In the genomic region with DNA sequence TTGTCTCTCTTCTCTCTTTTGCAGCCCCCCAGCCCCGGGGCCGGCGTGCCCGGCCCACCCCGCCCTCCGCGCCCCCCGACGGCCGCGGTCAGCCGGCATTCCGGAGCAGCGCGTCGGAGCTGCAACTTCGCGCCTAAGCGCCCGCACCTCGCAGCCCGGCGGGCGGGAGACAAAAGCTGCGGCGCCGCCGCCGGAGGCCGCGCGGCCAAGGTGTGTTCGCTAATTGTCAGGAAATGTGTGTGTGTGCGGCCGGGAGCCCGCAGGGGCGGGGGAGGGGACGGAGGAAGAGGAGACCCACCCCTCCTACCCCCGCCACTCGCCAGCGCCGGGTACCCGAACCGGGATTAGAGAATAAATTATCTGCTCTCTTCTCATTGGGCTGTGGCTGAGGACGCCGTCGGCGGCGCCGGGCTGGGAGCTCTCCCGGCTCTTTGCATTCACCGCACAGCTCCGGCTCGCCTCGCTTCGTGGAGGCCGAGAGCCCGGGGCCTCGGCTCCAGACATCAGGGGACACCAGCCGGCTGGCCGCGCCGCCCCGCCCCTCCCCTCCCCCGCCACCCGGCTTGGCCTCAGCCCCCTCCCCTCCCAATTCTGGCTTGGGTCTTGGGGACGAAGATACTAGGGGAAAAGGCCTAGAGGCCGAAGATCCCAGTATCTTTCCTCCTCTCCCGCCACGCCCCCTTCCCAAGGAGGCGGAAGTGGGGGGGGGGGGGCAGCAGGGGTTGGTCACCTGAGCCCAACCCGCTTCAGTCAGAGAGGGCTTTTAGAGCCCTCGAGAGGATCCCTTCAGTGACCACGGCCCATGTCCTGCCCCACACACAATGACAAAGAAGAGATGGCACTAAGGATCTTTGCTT, we compare ENCODE assay signal across 9 cellular contexts. TPM values are rescaled to one million over a fixed set of nuclear protein-coding genes. Genes with fewer than 3 reads are reported as not detected.
DNase-seq lines count a peak whose midpoint lies in the region; ATAC-seq, FAIRE-seq and TF ChIP-seq lines count a peak whose summit lies in the region.
"Had no signal": no experiment of that assay in that cellular context is flagged by ENCODE, and none has a peak within 500 bp of the region (broad histone marks: within the 10 kb centered on the region; RNA-seq: fewer than 3 reads in every experiment).

No MANE protein-coding gene starts in this region.

- H3K79me2 ChIP-seq in H1 (ENCODE audit: control insufficient read depth in 1 of 2, insufficient read depth in 2 of 2, low read length in 2 of 2): peaks cover 0 to 11% of the 10 kb centered on the region in 2 experiments; a peak in 2 of 4 replicates

- peaks cover 0 to 2% (median 0%) of the 10 kb centered on the region in 4 experiments; a peak in 2 of 7 replicates for H3K27me3 ChIP-seq in H1 (replicated peaks in 1 of 4; ENCODE audit: control insufficient read depth in 3 of 4, extremely low read depth in 1 of 4, insufficient read depth in 3 of 4, low read length in 3 of 4)

- no peak overlapping the region for H4K5ac ChIP-seq in H1 (ENCODE audit: insufficient read length, low read depth, low read length)

- H3K36me3 ChIP-seq in H1 (ENCODE audit: control insufficient read depth in 2 of 4, insufficient read depth in 4 of 4, low read length in 3 of 4): peaks cover 0 to 7% (median 1%) of the 10 kb centered on the region in 4 experiments; a peak in 1 of 8 replicates

- TF ChIP-seq POLR2A in H1 (IDR thresholded peaks at IDR 0.05; ENCODE audit: control extremely low read depth in 1 of 2, low read depth in 2 of 2, low read length in 2 of 2): no peak; a peak in 1 of 3 replicates

- TF ChIP-seq CTCF in H1 (IDR thresholded peaks at IDR 0.05; ENCODE audit: control extremely low read depth in 1 of 3, insufficient read depth in 1 of 3, low read depth in 1 of 3, low read length in 3 of 3) (no peak), omental fat pad (IDR thresholded peaks at IDR 0.05) (no peak)

- TF ChIP-seq EP300 in H1 (IDR thresholded peaks at IDR 0.05; ENCODE audit: borderline replicate concordance in 1 of 2, low read depth in 2 of 2, low read length in 2 of 2): no peak

- WGBS in H1 (ENCODE audit: extremely low coverage in 1 of 2, insufficient coverage in 1 of 2, insufficient read length in 1 of 2, insufficient replicate concordance in 2 of 2, low coverage in 1 of 2, low lambda C conversion rate in 2 of 2, missing lambda C conversion rate in 1 of 2), 2 experiments: 0% methylated on average over 6 of the region's 74 CpGs; no CpG with 5 or more reads in 1 of the 2 experiments

- TF ChIP-seq RAD21 in H1 (IDR thresholded peaks at IDR 0.05 in 1 of 2, conservative IDR thresholded peaks at IDR 0.05 in 1 of 2; ENCODE audit: low read depth in 2 of 2, low read length in 2 of 2): no peak

- no peak overlapping the region for H3K27ac Mint-ChIP-seq in stimulated activated effector memory CD8-positive, alpha-beta T cell treated with anti-CD3 and anti-CD28 coated beads, Interleukin-12 subunit alpha, Interleukin-12 subunit beta, amount 100 ng/mL, for 72 hours

- peak overlapping the region; percentile 74 for H3K4me3 Mint-ChIP-seq in stimulated activated effector memory CD8-positive, alpha-beta T cell treated with anti-CD3 and anti-CD28 coated beads, Interleukin-12 subunit alpha, Interleukin-12 subunit beta, amount 100 ng/mL, for 72 hours

- H4K91ac ChIP-seq in H1 (replicated peaks; ENCODE audit: insufficient read length, low read length): peak overlapping the region; percentile 98

- no peak overlapping the region for H3K56ac ChIP-seq in H1 (replicated peaks; ENCODE audit: insufficient read length, low read depth, low read length)

- H2AK5ac ChIP-seq in H1 (ENCODE audit: low read depth, low read length): 0 out of 2 replicates have a peak overlapping the region, but pooled peaks have one; percentile 83

- H3K4ac ChIP-seq in H1 (replicated peaks; ENCODE audit: insufficient read length, low read depth, low read length): peak overlapping the region; percentile 40

- H2BK20ac ChIP-seq in H1 (ENCODE audit: low read length): no peak overlapping the region

- H4K20me1 ChIP-seq in H1 (replicated peaks in 1 of 2; ENCODE audit: control insufficient read depth in 1 of 2, insufficient read depth in 2 of 2, low read length in 2 of 2): peaks cover 0 to 5% of the 10 kb centered on the region in 2 experiments

- peaks cover 3% of the 10 kb centered on the region; the same call in 1 of the 2 replicates for H3K79me1 ChIP-seq in H1 (ENCODE audit: low read depth, low read length)

- peak overlapping the region; percentile 28 for H4K8ac ChIP-seq in H1 (ENCODE audit: extremely low read depth, insufficient read depth, low read length)

- peak overlapping the region; percentile 75 to 88 (median 83) for H3K4me3 ChIP-seq in H1 (ENCODE audit: extremely low read depth in 1 of 4, insufficient read depth in 2 of 4, low read depth in 3 of 4, low read length in 4 of 4)

- DNase-seq in NCI-H2081 (lab: John Stamatoyannopoulos, UW) (peak; percentile 43 to 56), NCI-H2081 treated with DMSO at 0.1 percent for 48 hours (lab: John Stamatoyannopoulos, UW) (no peak), NCI-H69 (lab: John Stamatoyannopoulos, UW) (peak; percentile 93), H1 (ENCODE audit: low read depth in 1 of 2, low spot score in 2 of 2) (peak in 1 of 2 experiments; percentile 86), omental fat pad (ENCODE audit: low spot score) (no peak)
- no peak for DNase-seq in stimulated activated effector memory CD8-positive, alpha-beta T cell treated with anti-CD3 and anti-CD28 coated beads, Interleukin-12 subunit alpha, Interleukin-12 subunit beta, amount 100 ng/mL, for 72 hours (ENCODE audit: low spot score in 2 of 2)

- H3K4me1 Mint-ChIP-seq in stimulated activated effector memory CD8-positive, alpha-beta T cell treated with anti-CD3 and anti-CD28 coated beads, Interleukin-12 subunit alpha, Interleukin-12 subunit beta, amount 100 ng/mL, for 72 hours: peaks cover 19% of the 10 kb centered on the region

- peak overlapping the region; percentile 42; the same call in 1 of the 2 replicates for H3K27ac ChIP-seq in H1 (ENCODE audit: low read depth, low read length)

- H3K18ac ChIP-seq in H1 (ENCODE audit: extremely low read depth, low read length): peak overlapping the region; percentile 97; the same call in 1 of the 2 replicates

- H2BK120ac ChIP-seq in H1 (replicated peaks; ENCODE audit: low read depth, low read length): no peak overlapping the region

- peak overlapping the region; percentile 94; the same call in 1 of the 2 replicates for H2BK5ac ChIP-seq in H1 (ENCODE audit: low read depth, low read length)

- FAIRE-seq in H1 (lab: Jason Lieb, UNC): no peak

- H3K9me3 ChIP-seq in H1 (ENCODE audit: insufficient read depth in 2 of 2, low read depth in 1 of 2, low read length in 1 of 2): no peaks in the 10 kb centered on the region

- POLR2A ChIA-PET in H1 (lab: Charles Lee; ENCODE audit: partially characterized antibody): interaction anchor here (0.9 to 7.7 kb wide), 17 partner anchors 10 to 120 kb away, joined by 3 to 220 read pairs (median 4); partner anchors contain the start of gene CDK18

- H2BK15ac ChIP-seq in H1 (ENCODE audit: low read length): no peak overlapping the region; the same call in 1 of the 2 replicates

- ATAC-seq in stimulated activated effector memory CD8-positive, alpha-beta T cell treated with anti-CD3 and anti-CD28 coated beads, Interleukin-12 subunit alpha, Interleukin-12 subunit beta, amount 100 ng/mL, for 72 hours: no peak
- ATAC-seq in omental fat pad (ENCODE audit: low FRiP score) (no peak), GM18909 (IDR thresholded peaks at IDR 0.05; ENCODE audit: poor library complexity, unreplicated experiment) (no peak), HG02981 (IDR thresholded peaks at IDR 0.05; ENCODE audit: unreplicated experiment) (no peak)

- no peak overlapping the region for H3K23ac ChIP-seq in H1 (ENCODE audit: insufficient read length)

- peak overlapping the region; percentile 62 to 89 for H3K4me2 ChIP-seq in H1 (ENCODE audit: insufficient read depth in 1 of 2, low read depth in 2 of 2, low read length in 2 of 2)

- CTCF ChIA-PET in H1 (lab: Charles Lee; ENCODE audit: partially characterized antibody): interaction anchor here (0.6 to 30.2 kb wide), 10 partner anchors 9 to 138 kb away, joined by 3 to 767 read pairs (median 10); partner anchors contain the start of gene LEMD1

- H3K23me2 ChIP-seq in H1 (ENCODE audit: low read depth, low read length): peaks cover 14% of the 10 kb centered on the region

- peak overlapping the region; percentile 99; the same call in 1 of the 2 replicates for H2BK12ac ChIP-seq in H1 (ENCODE audit: low read depth, low read length)

- H2AFZ ChIP-seq in H1 (ENCODE audit: low read length): no peak overlapping the region

- H3K14ac ChIP-seq in H1 (ENCODE audit: insufficient read length): no peak overlapping the region

- peaks cover 10 to 41% (median 20%) of the 10 kb centered on the region in 4 experiments for H3K4me1 ChIP-seq in H1 (replicated peaks in 1 of 4; ENCODE audit: control insufficient read depth in 3 of 4, insufficient read depth in 4 of 4, low read length in 3 of 4)

- no peaks in the 10 kb centered on the region for H3K36me3 Mint-ChIP-seq in stimulated activated effector memory CD8-positive, alpha-beta T cell treated with anti-CD3 and anti-CD28 coated beads, Interleukin-12 subunit alpha, Interleukin-12 subunit beta, amount 100 ng/mL, for 72 hours

- peak overlapping the region in 3 of 4 experiments; percentile 74 to 77 (median 77); a peak in 6 of 7 replicates for H3K9ac ChIP-seq in H1 (replicated peaks in 1 of 4; ENCODE audit: extremely low read depth in 1 of 4, low read depth in 3 of 4, low read length in 3 of 4)

- H3K9me3 Mint-ChIP-seq in stimulated activated effector memory CD8-positive, alpha-beta T cell treated with anti-CD3 and anti-CD28 coated beads, Interleukin-12 subunit alpha, Interleukin-12 subunit beta, amount 100 ng/mL, for 72 hours: no peaks in the 10 kb centered on the region

RNA-seq across cellular contexts. Expression of gene BLACAT1, which starts 1.3 kb away (rescaled TPM):
- total RNA-seq in H1 (2021; fragmentation: NEBNext Ultra II Directional; extraction: Animal tissue kit (Norgen Biotek cat#: 25700)): 3.5 and 3.8 TPM in 2 replicates
- 6.3 and 10.5 TPM in 2 replicates for polyA plus RNA-seq in H1 (2011; rRNA removed)
- 7.2 TPM for polyA plus RNA-seq in H1 (2011; cell fraction: cytosol; rRNA removed)
- polyA plus RNA-seq in H1 (2011; cell fraction: nucleus; rRNA removed): 18.7 TPM
- polyA plus RNA-seq in H1 (2012, experiment 1 of 2): 6.7 to 8.3 TPM (median 7.4 TPM) in 4 replicates
- 5.7 TPM for polyA plus RNA-seq in H1 (2012, experiment 2 of 2)
- 3.9 TPM for polyA plus RNA-seq in H1 (2013, experiment 1 of 2)
- polyA plus RNA-seq in H1 (2013, experiment 2 of 2): 3.9 TPM
- polyA minus RNA-seq in H1 (2011; rRNA and poly(A)+ RNA removed): 13.1 and 19.7 TPM in 2 replicates
- polyA minus RNA-seq in H1 (2011; cell fraction: cytosol; rRNA and poly(A)+ RNA removed): 4.6 TPM
- 11.3 TPM for polyA minus RNA-seq in H1 (2011; cell fraction: nucleus; rRNA and poly(A)+ RNA removed)
- under 1 TPM in 2 of 4 donors, not detected in 2; 0.36 to 0.65 TPM for total RNA-seq in omental fat pad
- total RNA-seq: liver had no signal
- polyA plus RNA-seq: liver had no signal

RNA-seq across cellular contexts. Expression of gene LEMD1, which starts 35.2 kb away (rescaled TPM):
- 9.7 and 10.5 TPM in 2 replicates for total RNA-seq in H1 (2021; fragmentation: NEBNext Ultra II Directional; extraction: Animal tissue kit (Norgen Biotek cat#: 25700))
- polyA plus RNA-seq in H1 (2011; rRNA removed): 10.0 and 10.8 TPM in 2 replicates
- 10.9 TPM for polyA plus RNA-seq in H1 (2011; cell fraction: cytosol; rRNA removed)
- 23.6 TPM for polyA plus RNA-seq in H1 (2011; cell fraction: nucleus; rRNA removed)
- 10.3 to 15.4 TPM (median 12.6 TPM) in 4 replicates for polyA plus RNA-seq in H1 (2012, experiment 1 of 2)
- 7.8 TPM for polyA plus RNA-seq in H1 (2012, experiment 2 of 2)
- 6.0 TPM for polyA plus RNA-seq in H1 (2013, experiment 1 of 2)
- 5.7 TPM for polyA plus RNA-seq in H1 (2013, experiment 2 of 2)
- polyA minus RNA-seq in H1 (2011; rRNA and poly(A)+ RNA removed): 14.7 and 17.6 TPM in 2 replicates
- 13.7 TPM for polyA minus RNA-seq in H1 (2011; cell fraction: cytosol; rRNA and poly(A)+ RNA removed)
- polyA minus RNA-seq in H1 (2011; cell fraction: nucleus; rRNA and poly(A)+ RNA removed): 13.6 TPM
- 1 to 10 TPM in 1 of 4 donors, not detected in 3; 1.7 TPM for total RNA-seq in omental fat pad
- total RNA-seq: liver had no signal
- polyA plus RNA-seq: liver had no signal

RNA-seq across cellular contexts. Expression of gene CDK18, which starts 47.4 kb away (rescaled TPM):
- 40.9 and 44.0 TPM in 2 replicates for total RNA-seq in H1 (2021; fragmentation: NEBNext Ultra II Directional; extraction: Animal tissue kit (Norgen Biotek cat#: 25700))
- polyA plus RNA-seq in H1 (2011; rRNA removed): 31.2 and 50.3 TPM in 2 replicates
- polyA plus RNA-seq in H1 (2011; cell fraction: cytosol; rRNA removed): 19.7 TPM
- 102 TPM for polyA plus RNA-seq in H1 (2011; cell fraction: nucleus; rRNA removed)
- polyA plus RNA-seq in H1 (2012, experiment 1 of 2): 35.9 to 57.1 TPM (median 46.6 TPM) in 4 replicates
- 29.8 TPM for polyA plus RNA-seq in H1 (2012, experiment 2 of 2)
- 31.5 TPM for polyA plus RNA-seq in H1 (2013, experiment 1 of 2)
- 31.7 TPM for polyA plus RNA-seq in H1 (2013, experiment 2 of 2)
- 37.0 and 48.0 TPM in 2 replicates for polyA minus RNA-seq in H1 (2011; rRNA and poly(A)+ RNA removed)
- polyA minus RNA-seq in H1 (2011; cell fraction: cytosol; rRNA and poly(A)+ RNA removed): 25.8 TPM
- 61.8 TPM for polyA minus RNA-seq in H1 (2011; cell fraction: nucleus; rRNA and poly(A)+ RNA removed)
- total RNA-seq in omental fat pad: 1 to 10 TPM; 2.8 to 9.0 (median 5.3) TPM

Comparison
In these comparisons a context has a peak if more than half of its experiments do, and no peak if none do; other contexts are left out.
1. DNase-seq: peak in NCI-H2081 (2 of 2) and NCI-H69 (single experiment); none in NCI-H2081 treated with DMSO at 0.1 percent for 48 hours (single experiment), stimulated activated effector memory CD8-positive, alpha-beta T cell treated with anti-CD3 and anti-CD28 coated beads, Interleukin-12 subunit alpha, Interleukin-12 subunit beta, amount 100 ng/mL, for 72 hours (0 of 2) and omental fat pad (single experiment).